ENCODE assay signal across 1 cellular context in genomic region chrX:49184294-49185061, GRCh38.
TF ChIP-seq lines count a peak whose summit lies in the region.

No MANE protein-coding gene starts in this region.

TF ChIP-seq in HEK293, 187 proteins besides CTCF, POLR2A, EP300 and RAD21 (continued from another document and continues in another):
- TF ChIP-seq INSM2 (tag by site-specific recombination; IDR thresholded peaks at IDR 0.05) = no peak
- TF ChIP-seq ZNF423 (tag by site-specific recombination; IDR thresholded peaks at IDR 0.05) = peak; percentile 29; the same call in 1 of the 2 replicates
- no peak for TF ChIP-seq ZNF350 (tag by site-specific recombination; IDR thresholded peaks at IDR 0.05)
- TF ChIP-seq GLIS1 (tag by site-specific recombination; IDR thresholded peaks at IDR 0.05) = peak; percentile 47
- TF ChIP-seq KLF1 (tag by site-specific recombination; IDR thresholded peaks at IDR 0.05) = 0 out of 2 replicates have a peak, but pooled peaks have one; percentile 48
- no peak for TF ChIP-seq ZNF37A (tag by site-specific recombination; IDR thresholded peaks at IDR 0.05)
- TF ChIP-seq ZNF155 (tag by site-specific recombination; IDR thresholded peaks at IDR 0.05) = no peak
- 0 out of 2 replicates have a peak, but pooled peaks have one; percentile 38 for TF ChIP-seq ZNF629 (tag by site-specific recombination; IDR thresholded peaks at IDR 0.05)
- peak; percentile 98 for TF ChIP-seq IKZF3 (tag by site-specific recombination; IDR thresholded peaks at IDR 0.05)
- no peak for TF ChIP-seq ZNF23 (tag by site-specific recombination; IDR thresholded peaks at IDR 0.05; ENCODE audit: borderline replicate concordance)
- no peak for TF ChIP-seq ZNF488 (tag by site-specific recombination; IDR thresholded peaks at IDR 0.05)
- TF ChIP-seq PATZ1 (tag by site-specific recombination; IDR thresholded peaks at IDR 0.05) = peak; percentile 84
- TF ChIP-seq ZNF335 (tag by site-specific recombination; conservative IDR thresholded peaks at IDR 0.05) = peak; percentile 69
- no peak for TF ChIP-seq ZNF266 (tag by site-specific recombination; IDR thresholded peaks at IDR 0.05; ENCODE audit: low read depth)
- no peak for TF ChIP-seq ZNF791 (tag by site-specific recombination; IDR thresholded peaks at IDR 0.05)
- no peak for TF ChIP-seq MZF1 (tag by site-specific recombination; IDR thresholded peaks at IDR 0.05; ENCODE audit: borderline replicate concordance)
- TF ChIP-seq ZNF600 (tag by site-specific recombination; IDR thresholded peaks at IDR 0.05) = peak; percentile 38; the same call in 1 of the 2 replicates
- TF ChIP-seq ZBTB11 (tag by site-specific recombination; conservative IDR thresholded peaks at IDR 0.05; ENCODE audit: low read depth) = peak; percentile 82
- TF ChIP-seq ZNF654 (tag by site-specific recombination; IDR thresholded peaks at IDR 0.05; ENCODE audit: low read depth) = no peak
- TF ChIP-seq ZNF341 (tag by site-specific recombination; IDR thresholded peaks at IDR 0.05; ENCODE audit: low read depth) = peak; percentile 52
- no peak for TF ChIP-seq ZFP37 (tag by site-specific recombination; IDR thresholded peaks at IDR 0.05)
- no peak for TF ChIP-seq ZNF26 (tag by site-specific recombination; IDR thresholded peaks at IDR 0.05)
- peak; percentile 79 for TF ChIP-seq GLIS2 (tag by site-specific recombination; IDR thresholded peaks at IDR 0.05)
- no peak for TF ChIP-seq ZNF555 (tag by site-specific recombination; conservative IDR thresholded peaks at IDR 0.05)
- TF ChIP-seq SP3 (tag by site-specific recombination; IDR thresholded peaks at IDR 0.05) = peak; percentile 84
- peak; percentile 67 for TF ChIP-seq SP7 (tag by site-specific recombination; IDR thresholded peaks at IDR 0.05)
- TF ChIP-seq ZFP69B (tag by site-specific recombination; IDR thresholded peaks at IDR 0.05) = 0 out of 2 replicates have a peak, but pooled peaks have one; percentile 18
- no peak for TF ChIP-seq ZNF549 (tag by site-specific recombination; IDR thresholded peaks at IDR 0.05)
- TF ChIP-seq ZNF777 (tag by site-specific recombination; IDR thresholded peaks at IDR 0.05; ENCODE audit: borderline replicate concordance) = no peak
- TF ChIP-seq OSR2 (tag by site-specific recombination; IDR thresholded peaks at IDR 0.05) = peak; percentile 81
- peak; percentile 46 for TF ChIP-seq ZNF561 (tag by site-specific recombination; IDR thresholded peaks at IDR 0.05; ENCODE audit: borderline replicate concordance)
- TF ChIP-seq HOXA7 (CRISPR knock-in tag; IDR thresholded peaks at IDR 0.05; ENCODE audit: borderline replicate concordance) = no peak
- no peak for TF ChIP-seq ZNF660 (tag by site-specific recombination; IDR thresholded peaks at IDR 0.05)
- TF ChIP-seq ZNF76 (tag by site-specific recombination; IDR thresholded peaks at IDR 0.05; ENCODE audit: borderline replicate concordance, low read depth) = peak; percentile 63; the same call in 1 of the 2 replicates
- TF ChIP-seq ZBTB8A (tag by site-specific recombination; IDR thresholded peaks at IDR 0.05) = peak; percentile 80
- TF ChIP-seq WT1 (tag by site-specific recombination; IDR thresholded peaks at IDR 0.05) = peak; percentile 22; the same call in 1 of the 2 replicates
- peak; percentile 84 for TF ChIP-seq PRDM10 (tag by site-specific recombination; IDR thresholded peaks at IDR 0.05)
- TF ChIP-seq ZSCAN30 (tag by site-specific recombination; IDR thresholded peaks at IDR 0.05) = no peak
- TF ChIP-seq ZBTB48 (tag by site-specific recombination; IDR thresholded peaks at IDR 0.05) = peak; percentile 61
- peak; percentile 76 for TF ChIP-seq HIC1 (tag by site-specific recombination; IDR thresholded peaks at IDR 0.05)
- TF ChIP-seq ZNF169 (tag by site-specific recombination; IDR thresholded peaks at IDR 0.05) = no peak
- no peak; the same call in 1 of the 2 replicates for TF ChIP-seq ZNF398 (tag by site-specific recombination; IDR thresholded peaks at IDR 0.05)
- TF ChIP-seq ZNF404 (tag by site-specific recombination; IDR thresholded peaks at IDR 0.05) = no peak
- TF ChIP-seq ZNF362 (tag by site-specific recombination; IDR thresholded peaks at IDR 0.05) = no peak
